ENCODE assay signal across 40 cellular contexts in genomic region chr11:7014118-7014517, GRCh38. TPM values are rescaled to one million over a fixed set of nuclear protein-coding genes. Genes with fewer than 3 reads are reported as not detected.
"Had no signal": no experiment of that assay in that cellular context is flagged by ENCODE, and none has a peak within 500 bp of the region (broad histone marks: within the 10 kb centered on the region; RNA-seq: fewer than 3 reads in every experiment).

No MANE protein-coding gene starts in this region.

- H3K4me1 Mint-ChIP-seq: activated CD4-positive, alpha-beta memory T cell treated with anti-CD3 and anti-CD28 coated beads, Interleukin-2, amount 10 ng/mL, durations not matched to agents 7 days and 5 days; activated CD4-positive, alpha-beta T cell treated with anti-CD3 and anti-CD28 coated beads for 36 hours; activated CD4-positive, alpha-beta T cell treated with anti-CD3 and anti-CD28 coated beads, Interleukin-2, amount 10 ng/mL, durations not matched to agents 7 days and 5 days; activated CD8-positive, alpha-beta memory T cell treated with anti-CD3 and anti-CD28 coated beads, Interleukin-2, amount 10 ng/mL, durations not matched to agents 7 days and 5 days; activated naive CD4-positive, alpha-beta T cell treated with anti-CD3 and anti-CD28 coated beads, Interleukin-2, amount 10 ng/mL, durations not matched to agents 7 days and 5 days; activated naive CD4-positive, alpha-beta T cell treated with anti-CD3 and anti-CD28 coated beads, Interleukin-2, amount 50 U/mL, for 24 hours; activated naive CD8-positive, alpha-beta T cell treated with anti-CD3 and anti-CD28 coated beads, Interleukin-2, amount 10 ng/mL, durations not matched to agents 7 days and 5 days; activated naive CD8-positive, alpha-beta T cell treated with anti-CD3 and anti-CD28 coated beads, Interleukin-2, amount 50 U/mL, for 24 hours; central memory CD8-positive, alpha-beta T cell had no signal

- H3K4me1 ChIP-seq: ascending aorta had no signal

- H3K9me3 Mint-ChIP-seq: activated CD4-positive, alpha-beta memory T cell treated with anti-CD3 and anti-CD28 coated beads, Interleukin-2, amount 10 ng/mL, durations not matched to agents 7 days and 5 days; activated CD4-positive, alpha-beta T cell treated with anti-CD3 and anti-CD28 coated beads, Interleukin-2, amount 10 ng/mL, durations not matched to agents 7 days and 5 days; activated naive CD4-positive, alpha-beta T cell treated with anti-CD3 and anti-CD28 coated beads, Interleukin-2, amount 10 ng/mL, durations not matched to agents 7 days and 5 days; activated naive CD8-positive, alpha-beta T cell treated with anti-CD3 and anti-CD28 coated beads, Interleukin-2, amount 10 ng/mL, durations not matched to agents 7 days and 5 days; activated naive CD8-positive, alpha-beta T cell treated with anti-CD3 and anti-CD28 coated beads, Interleukin-2, amount 50 U/mL, for 24 hours; activated T-cell treated with anti-CD3 and anti-CD28 coated beads, Interleukin-2, amount 50 U/mL, for 24 hours; activated T-helper 2 cell treated with anti-CD3 and anti-CD28 coated beads, Interferon-gamma antibody, Interleukin-2, Interleukin-4, amounts not matched to agents 10 μg/mL and 5 μg/mL and 100 μg/mL, durations not matched to agents 14 hours and 24 hours and 36 hours; brain; central memory CD8-positive, alpha-beta T cell; T-helper 1 cell treated with Interleukin-12 subunit alpha and Interleukin-12 subunit beta and Interleukin-4 antibody, amounts not matched to agents 30 μg/mL and 1 μg/mL, for 36 hours; T-helper 2 cell treated with Interferon-gamma antibody and Interleukin-4, amounts not matched to agents 5 μg/mL and 100 μg/mL, for 36 hours; WTC11 had no signal

- DNase-seq: activated CD4-positive, alpha-beta memory T cell treated with anti-CD3 and anti-CD28 coated beads, Interleukin-2, amount 10 ng/mL, durations not matched to agents 7 days and 5 days; activated CD4-positive, alpha-beta T cell treated with anti-CD3 and anti-CD28 coated beads for 1 hour; activated CD4-positive, alpha-beta T cell treated with anti-CD3 and anti-CD28 coated beads for 36 hours; activated CD4-positive, alpha-beta T cell treated with anti-CD3 and anti-CD28 coated beads for 48 hours; activated CD4-positive, alpha-beta T cell treated with anti-CD3 and anti-CD28 coated beads, Interleukin-2, amount 10 ng/mL, durations not matched to agents 7 days and 5 days; activated CD4-positive, alpha-beta T cell treated with anti-CD3 and anti-CD28 coated beads, Interleukin-2, amount 50 U/mL, for 48 hours; activated CD4-positive, CD25-positive, alpha-beta regulatory T cell; activated CD8-positive, alpha-beta memory T cell treated with anti-CD3 and anti-CD28 coated beads for 24 hours; activated CD8-positive, alpha-beta memory T cell treated with anti-CD3 and anti-CD28 coated beads, Interleukin-2, amount 10 ng/mL, durations not matched to agents 7 days and 5 days; activated CD8-positive, alpha-beta memory T cell treated with anti-CD3 and anti-CD28 coated beads, Interleukin-2, amount 50 U/mL, for 48 hours; activated CD8-positive, alpha-beta T cell treated with anti-CD3 and anti-CD28 coated beads, Interleukin-2, amount 10 ng/mL, durations not matched to agents 7 days and 5 days; activated effector memory CD4-positive, alpha-beta T cell treated with Interleukin-2 at 50 U/mL for 16 hours; activated gamma-delta T cell; activated naive CD4-positive, alpha-beta T cell treated with anti-CD3 and anti-CD28 coated beads, Interleukin-2, amount 10 ng/mL, durations not matched to agents 7 days and 5 days; activated naive CD4-positive, alpha-beta T cell treated with Interleukin-2 at 50 U/mL for 16 hours; activated naive CD8-positive, alpha-beta T cell treated with anti-CD3 and anti-CD28 coated beads, Interleukin-2, amount 10 ng/mL, durations not matched to agents 7 days and 5 days; activated naive CD8-positive, alpha-beta T cell treated with anti-CD3 and anti-CD28 coated beads, Interleukin-2, amount 50 U/mL, for 24 hours; activated T-cell treated with anti-CD3 and anti-CD28 coated beads, Interleukin-2, amount 50 U/mL, for 24 hours; activated T-cell treated with anti-CD3 and anti-CD28 coated beads, Interleukin-2, amount 50 U/mL, for 48 hours; amygdala; anterior cingulate cortex; caudate nucleus; cerebellar nuclear complex; T-helper 1 cell; T-helper 2 cell; T-helper 9 cell; WERI-Rb-1 had no signal

- H3K4me3 ChIP-seq: ascending aorta, cardiac muscle cell had no signal

- H3K27me3 ChIP-seq: ascending aorta, cardiac muscle cell had no signal

- H3K9me3 ChIP-seq: ascending aorta had no signal

- ATAC-seq: activated CD4-positive, alpha-beta T cell treated with anti-CD3 and anti-CD28 coated beads for 36 hours; activated CD4-positive, CD25-positive, alpha-beta regulatory T cell treated with anti-CD3 and anti-CD28 coated beads, Interleukin-2, amount 50 U/mL, for 24 hours; activated CD8-positive, alpha-beta memory T cell treated with anti-CD3 and anti-CD28 coated beads, Interleukin-2, amount 10 ng/mL, durations not matched to agents 7 days and 5 days; activated CD8-positive, alpha-beta T cell treated with anti-CD3 and anti-CD28 coated beads, Interleukin-2, amount 10 ng/mL, durations not matched to agents 7 days and 5 days; activated naive CD8-positive, alpha-beta T cell treated with anti-CD3 and anti-CD28 coated beads, Interleukin-2, amount 50 U/mL, for 24 hours; WTC11 had no signal

- H3K27ac Mint-ChIP-seq: activated CD4-positive, alpha-beta memory T cell treated with anti-CD3 and anti-CD28 coated beads, Interleukin-2, amount 10 ng/mL, durations not matched to agents 7 days and 5 days; activated CD4-positive, alpha-beta T cell treated with anti-CD3 and anti-CD28 coated beads for 36 hours; activated CD4-positive, alpha-beta T cell treated with anti-CD3 and anti-CD28 coated beads, Interleukin-2, amount 10 ng/mL, durations not matched to agents 7 days and 5 days; activated CD8-positive, alpha-beta memory T cell treated with anti-CD3 and anti-CD28 coated beads, Interleukin-2, amount 10 ng/mL, durations not matched to agents 7 days and 5 days; activated CD8-positive, alpha-beta T cell treated with anti-CD3 and anti-CD28 coated beads, Interleukin-2, amount 10 ng/mL, durations not matched to agents 7 days and 5 days; activated naive CD4-positive, alpha-beta T cell treated with anti-CD3 and anti-CD28 coated beads, Interleukin-2, amount 10 ng/mL, durations not matched to agents 7 days and 5 days; activated naive CD8-positive, alpha-beta T cell; activated naive CD8-positive, alpha-beta T cell treated with anti-CD3 and anti-CD28 coated beads, Interleukin-2, amount 10 ng/mL, durations not matched to agents 7 days and 5 days; activated naive CD8-positive, alpha-beta T cell treated with anti-CD3 and anti-CD28 coated beads, Interleukin-2, amount 50 U/mL, for 24 hours; activated T-cell treated with anti-CD3 and anti-CD28 coated beads, Interleukin-2, amount 50 U/mL, for 24 hours; activated T-helper 2 cell treated with anti-CD3 and anti-CD28 coated beads, Interferon-gamma antibody, Interleukin-2, Interleukin-4, amounts not matched to agents 10 μg/mL and 5 μg/mL and 100 μg/mL, durations not matched to agents 14 hours and 24 hours and 36 hours; brain; T-helper 1 cell treated with Interleukin-12 subunit alpha and Interleukin-12 subunit beta and Interleukin-4 antibody, amounts not matched to agents 30 μg/mL and 1 μg/mL, for 36 hours; T-helper 2 cell treated with Interferon-gamma antibody and Interleukin-4, amounts not matched to agents 5 μg/mL and 100 μg/mL, for 36 hours; WTC11 had no signal

- H3K36me3 ChIP-seq: ascending aorta, cardiac muscle cell, WERI-Rb-1 had no signal

- H3K36me3 Mint-ChIP-seq: activated CD8-positive, alpha-beta memory T cell treated with anti-CD3 and anti-CD28 coated beads, Interleukin-2, amount 10 ng/mL, durations not matched to agents 7 days and 5 days; activated naive CD4-positive, alpha-beta T cell treated with anti-CD3 and anti-CD28 coated beads, Interleukin-2, amount 10 ng/mL, durations not matched to agents 7 days and 5 days; activated naive CD4-positive, alpha-beta T cell treated with anti-CD3 and anti-CD28 coated beads, Interleukin-2, amount 50 U/mL, for 24 hours; activated naive CD8-positive, alpha-beta T cell; activated naive CD8-positive, alpha-beta T cell treated with anti-CD3 and anti-CD28 coated beads, Interleukin-2, amount 10 ng/mL, durations not matched to agents 7 days and 5 days; WTC11 had no signal

- H3K4me3 Mint-ChIP-seq: activated CD4-positive, alpha-beta memory T cell treated with anti-CD3 and anti-CD28 coated beads, Interleukin-2, amount 10 ng/mL, durations not matched to agents 7 days and 5 days; activated CD4-positive, alpha-beta T cell treated with anti-CD3 and anti-CD28 coated beads for 36 hours; activated CD4-positive, alpha-beta T cell treated with anti-CD3 and anti-CD28 coated beads, Interleukin-2, amount 10 ng/mL, durations not matched to agents 7 days and 5 days; activated CD8-positive, alpha-beta memory T cell treated with anti-CD3 and anti-CD28 coated beads, Interleukin-2, amount 10 ng/mL, durations not matched to agents 7 days and 5 days; activated CD8-positive, alpha-beta T cell treated with anti-CD3 and anti-CD28 coated beads, Interleukin-2, amount 10 ng/mL, durations not matched to agents 7 days and 5 days; activated naive CD4-positive, alpha-beta T cell treated with anti-CD3 and anti-CD28 coated beads, Interleukin-2, amount 10 ng/mL, durations not matched to agents 7 days and 5 days; activated naive CD4-positive, alpha-beta T cell treated with anti-CD3 and anti-CD28 coated beads, Interleukin-2, amount 50 U/mL, for 24 hours; activated naive CD8-positive, alpha-beta T cell; activated naive CD8-positive, alpha-beta T cell treated with anti-CD3 and anti-CD28 coated beads, Interleukin-2, amount 10 ng/mL, durations not matched to agents 7 days and 5 days; activated naive CD8-positive, alpha-beta T cell treated with anti-CD3 and anti-CD28 coated beads, Interleukin-2, amount 50 U/mL, for 24 hours; activated T-cell treated with anti-CD3 and anti-CD28 coated beads, Interleukin-2, amount 50 U/mL, for 24 hours; brain; central memory CD8-positive, alpha-beta T cell; T-helper 1 cell treated with Interleukin-12 subunit alpha and Interleukin-12 subunit beta and Interleukin-4 antibody, amounts not matched to agents 30 μg/mL and 1 μg/mL, for 36 hours; T-helper 2 cell treated with Interferon-gamma antibody and Interleukin-4, amounts not matched to agents 5 μg/mL and 100 μg/mL, for 36 hours; WTC11 had no signal

- H3K27ac ChIP-seq: ascending aorta, cardiac muscle cell, WERI-Rb-1 had no signal

- H3K27me3 Mint-ChIP-seq: brain had no signal

- FAIRE-seq: bronchial epithelial cell, TTC549 had no signal

RNA-seq across cellular contexts. Expression of gene ZNF214, which starts 6.0 kb away (rescaled TPM):
- total RNA-seq: activated CD4-positive, alpha-beta memory T cell treated with anti-CD3 and anti-CD28 coated beads, Interleukin-2, amount 10 ng/mL, durations not matched to agents 7 days and 5 days; activated CD4-positive, alpha-beta T cell treated with anti-CD3 and anti-CD28 coated beads for 36 hours; activated CD4-positive, alpha-beta T cell treated with anti-CD3 and anti-CD28 coated beads, Interleukin-2, amount 10 ng/mL, durations not matched to agents 7 days and 5 days; activated CD8-positive, alpha-beta memory T cell treated with anti-CD3 and anti-CD28 coated beads, Interleukin-2, amount 10 ng/mL, durations not matched to agents 7 days and 5 days; activated CD8-positive, alpha-beta T cell treated with anti-CD3 and anti-CD28 coated beads, Interleukin-2, amount 10 ng/mL, durations not matched to agents 7 days and 5 days; activated naive CD8-positive, alpha-beta T cell treated with anti-CD3 and anti-CD28 coated beads, Interleukin-2, amount 10 ng/mL, durations not matched to agents 7 days and 5 days; activated T-helper 2 cell treated with anti-CD3 and anti-CD28 coated beads, Interferon-gamma antibody, Interleukin-2, Interleukin-4, amounts not matched to agents 10 μg/mL and 5 μg/mL and 100 μg/mL, durations not matched to agents 14 hours and 24 hours and 36 hours; ascending aorta had no signal

RNA-seq across cellular contexts. Expression of gene NLRP14, which starts 6.2 kb away (rescaled TPM):
- total RNA-seq: activated CD4-positive, alpha-beta memory T cell treated with anti-CD3 and anti-CD28 coated beads, Interleukin-2, amount 10 ng/mL, durations not matched to agents 7 days and 5 days; activated naive CD8-positive, alpha-beta T cell treated with anti-CD3 and anti-CD28 coated beads, Interleukin-2, amount 10 ng/mL, durations not matched to agents 7 days and 5 days; ascending aorta had no signal
